ENCODE assay signal across 8 cellular contexts in the genomic region with DNA sequence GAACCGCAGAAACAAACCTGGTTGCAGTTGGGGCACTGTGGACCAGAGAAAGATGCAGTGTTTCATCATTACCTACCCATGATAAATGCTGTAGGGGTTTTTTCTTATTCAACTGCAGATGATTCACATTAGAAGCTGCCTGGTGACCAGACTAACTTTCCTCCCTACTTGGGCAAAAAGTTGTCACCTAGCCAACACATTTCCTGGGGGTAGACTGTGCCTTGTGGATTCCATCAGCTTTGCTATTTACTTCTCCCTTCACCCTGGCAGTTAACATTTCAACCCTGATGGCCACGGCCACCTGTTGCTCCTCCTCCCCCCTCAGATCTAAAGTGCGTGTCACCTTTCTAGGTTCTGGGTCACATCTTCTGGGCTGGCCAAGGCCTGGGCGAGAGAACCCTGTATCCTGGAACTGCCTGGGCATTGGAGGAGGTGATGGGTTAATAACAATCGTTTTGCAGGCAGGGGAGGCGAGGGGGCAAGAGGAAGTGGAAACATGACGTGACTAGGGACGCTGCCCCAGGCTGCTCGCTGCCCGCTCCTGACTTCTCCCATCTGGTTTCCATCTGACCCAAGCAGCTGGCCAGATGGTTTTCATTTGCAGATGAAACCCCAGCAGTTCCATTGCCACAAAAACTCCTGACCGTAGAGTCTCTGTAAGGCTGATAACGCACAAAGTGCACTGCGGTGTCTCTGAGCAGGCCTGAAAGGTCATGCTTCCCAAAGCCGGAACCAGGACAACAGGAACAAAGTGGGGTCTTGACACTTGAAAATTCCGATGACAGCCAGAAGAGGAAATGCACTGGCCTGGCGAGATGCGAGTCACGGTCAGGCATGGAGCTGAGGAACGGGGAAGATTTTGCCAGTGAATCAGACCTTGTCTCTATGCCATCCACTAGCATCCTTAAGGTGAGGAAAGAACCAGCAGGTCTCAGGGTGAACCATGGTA. TPM values are rescaled to one million over a fixed set of nuclear protein-coding genes. Genes with fewer than 3 reads are reported as not detected.
DNase-seq lines count a peak whose midpoint lies in the region; ATAC-seq and TF ChIP-seq lines count a peak whose summit lies in the region.

No MANE protein-coding gene starts in this region.

- H3K4me2 ChIP-seq in BLaER1 treated with 17β-estradiol and CSF1 and Interleukin-3, amounts not matched to agents 10 nM and 100 nM = peak overlapping the region; percentile 62 to 99 (median 72)
- peak overlapping the region; percentile 37 for H3K4me2 ChIP-seq in mammary epithelial cell (ENCODE audit: insufficient read depth, low read depth, low read length)

- H3K9me3 ChIP-seq in BLaER1 treated with 17β-estradiol and CSF1 and Interleukin-3, amounts not matched to agents 10 nM and 100 nM (replicated peaks in 1 of 11) = no peaks in the 10 kb centered on the region
- H3K9me3 ChIP-seq in mammary epithelial cell (replicated peaks; ENCODE audit: insufficient read depth, low read length) = no peaks in the 10 kb centered on the region

- peaks cover 86 to 100% (median 95%) of the 10 kb centered on the region in 10 experiments for H3K4me1 ChIP-seq in BLaER1 treated with 17β-estradiol and CSF1 and Interleukin-3, amounts not matched to agents 10 nM and 100 nM
- H3K4me1 ChIP-seq in mammary epithelial cell (ENCODE audit: insufficient read depth, low read length) = peaks cover 65% of the 10 kb centered on the region

- intact Hi-C loops in mammary epithelial cell (cut with micrococcal nuclease) = no loop called here

- in situ Hi-C loops in mammary epithelial cell (cut with MboI; ENCODE audit: low sequenced_read_pairs in 2 of 2) = no loop called here

- H3K79me2 ChIP-seq in mammary epithelial cell (ENCODE audit: insufficient read depth, low read length) = peaks cover 91% of the 10 kb centered on the region

- H4K20me1 ChIP-seq in BLaER1 treated with 17β-estradiol and CSF1 and Interleukin-3, amounts not matched to agents 10 nM and 100 nM = peaks cover 58 to 100% (median 100%) of the 10 kb centered on the region in 11 experiments; a peak in 21 of 22 replicates
- peaks cover 20% of the 10 kb centered on the region for H4K20me1 ChIP-seq in mammary epithelial cell (ENCODE audit: insufficient read depth, low read length)

- H2AFZ ChIP-seq in mammary epithelial cell (ENCODE audit: low read depth, low read length) = no peak overlapping the region

- DNase-seq in MV-4-11 (lab: John Stamatoyannopoulos, UW) = peak; percentile 85
- DNase-seq in mammary epithelial cell = peak; percentile 84
- peak; percentile 92 for DNase-seq in left kidney (ENCODE audit: low read depth, low spot score)
- peak in 12 of 49 donors; percentile 20 to 53 (median 32) for DNase-seq in substantia nigra (lab: John Stamatoyannopoulos, UW)
- DNase-seq in NCI-H1436 treated with DMSO at 0.1 percent for 48 hours (lab: John Stamatoyannopoulos, UW) = no peak

- peak overlapping the region in 2 of 10 experiments; percentile 1 to 25; a peak in 2 of 20 replicates for H3K4me3 ChIP-seq in BLaER1 treated with 17β-estradiol and CSF1 and Interleukin-3, amounts not matched to agents 10 nM and 100 nM
- H3K4me3 ChIP-seq in mammary epithelial cell (replicated peaks in 1 of 3; ENCODE audit: insufficient read depth in 1 of 3, low read depth in 2 of 3, low read length in 3 of 3) = no peak overlapping the region

- no TSS peak for BruUV-seq in mammary epithelial cell (replicated peaks; lab: Mats Ljungman, UMichigan)

- H3K36me3 ChIP-seq in BLaER1 treated with 17β-estradiol and CSF1 and Interleukin-3, amounts not matched to agents 10 nM and 100 nM = peaks cover 0 to 22% (median 9%) of the 10 kb centered on the region in 11 experiments; a peak in 10 of 22 replicates
- H3K36me3 ChIP-seq in mammary epithelial cell (ENCODE audit: insufficient read depth, low read length) = no peaks in the 10 kb centered on the region

- CTCF ChIA-PET in mammary epithelial cell (lab: Charles Lee; ENCODE audit: low non-redundant PET) = no interaction called here

- peak overlapping the region in 8 of 11 experiments; percentile 4 to 84 (median 40); a peak in 13 of 22 replicates for H3K27ac ChIP-seq in BLaER1 treated with 17β-estradiol and CSF1 and Interleukin-3, amounts not matched to agents 10 nM and 100 nM
- H3K27ac ChIP-seq in mammary epithelial cell (ENCODE audit: insufficient read depth, low read depth, low read length) (peak overlapping the region; percentile 56), substantia nigra (ENCODE audit: low read depth, low read length, poor library complexity, severe bottlenecking) (peak overlapping the region; percentile 24)

- dilution Hi-C loops in mammary epithelial cell (cut with HindIII; ENCODE audit: low sequenced_read_pairs) = loop anchor here (5.0 kb wide), 2 partner anchors 36 to 149 kb away; a partner anchor contains a TSS

- 61% methylated on average over 16 of the region's 19 CpGs for WGBS in mammary epithelial cell (ENCODE audit: low coverage, missing lambda C conversion rate)

- H3K9ac ChIP-seq in BLaER1 treated with 17β-estradiol and CSF1 and Interleukin-3, amounts not matched to agents 10 nM and 100 nM = peak overlapping the region in 7 of 11 experiments; percentile 1 to 82 (median 22); a peak in 9 of 22 replicates
- H3K9ac ChIP-seq in mammary epithelial cell (ENCODE audit: insufficient read depth, low read length) = no peak overlapping the region

- H3K27me3 ChIP-seq in BLaER1 treated with 17β-estradiol and CSF1 and Interleukin-3, amounts not matched to agents 10 nM and 100 nM = no peaks in the 10 kb centered on the region
- H3K27me3 ChIP-seq in mammary epithelial cell (ENCODE audit: insufficient read depth, low read length) = no peaks in the 10 kb centered on the region

- TF ChIP-seq CTCF in mammary epithelial cell (conservative IDR thresholded peaks at IDR 0.05 in 1 of 2, IDR thresholded peaks at IDR 0.05 in 1 of 2; ENCODE audit: extremely low read depth in 1 of 2, insufficient read depth in 1 of 2, low read depth in 1 of 2, low read length in 2 of 2) = no peak

- ATAC-seq in HG02759 (IDR thresholded peaks at IDR 0.05; ENCODE audit: unreplicated experiment) (no peak), GM21515 (IDR thresholded peaks at IDR 0.05; ENCODE audit: unreplicated experiment) (no peak)

RNA-seq across cellular contexts. Expression of gene CAPZB, which starts 36.6 kb away (rescaled TPM):
- total RNA-seq in mammary epithelial cell = 100 to 1,000 TPM; 134 to 309 TPM
- 337 TPM for polyA plus RNA-seq in mammary epithelial cell
- polyA minus RNA-seq in mammary epithelial cell = 222 TPM
